1 cellular context compared by ENCODE assay signal in genomic region chr6:115796829-115797228, GRCh38.
TF ChIP-seq lines count a peak whose summit lies in the region.

No MANE protein-coding gene starts in this region.

TF ChIP-seq in H1, 55 proteins besides CTCF, POLR2A, EP300 and RAD21 (continued from another document):
- peak; percentile 72; the same call in 1 of the 2 replicates for TF ChIP-seq MAFK (IDR thresholded peaks at IDR 0.05; ENCODE audit: low read depth, low read length)
